13 cellular contexts compared by ENCODE assay signal in the genomic region with DNA sequence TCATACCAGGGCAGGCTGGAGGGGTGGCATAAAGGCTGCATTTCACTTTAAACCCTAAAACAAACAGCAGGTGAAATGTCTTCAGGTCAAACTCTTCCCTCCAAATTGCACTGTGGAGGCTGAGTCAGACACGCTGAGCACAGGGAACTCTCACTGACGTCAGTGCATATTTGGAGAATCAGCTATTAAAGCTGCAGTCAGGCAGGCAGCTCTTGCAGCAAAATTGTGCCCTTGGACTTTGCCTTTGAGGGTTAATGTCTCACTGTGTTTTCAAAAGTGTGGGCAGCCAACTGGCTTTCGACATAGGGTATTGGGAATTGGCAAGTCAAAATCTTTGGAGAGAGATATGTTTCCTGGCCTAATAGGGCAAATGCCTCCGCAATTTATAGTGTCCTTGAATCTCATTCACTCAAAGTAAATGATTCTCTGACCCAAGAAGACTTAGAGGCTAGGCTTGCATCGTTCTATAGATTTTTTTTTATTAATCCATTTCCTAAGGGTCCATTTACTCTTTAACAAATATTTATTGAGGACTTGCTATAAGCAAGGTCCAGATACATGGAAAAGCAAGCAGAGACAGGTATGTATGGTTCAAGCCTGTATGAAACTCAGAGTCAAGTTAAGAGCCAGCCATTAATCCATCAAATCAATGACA. TPM values are rescaled to one million over a fixed set of nuclear protein-coding genes. Genes with fewer than 3 reads are reported as not detected.
A peak's percentile ranks its signal among the peaks of the same experiment; 100 is the strongest.
DNase-seq lines count a peak whose midpoint lies in the region; FAIRE-seq and TF ChIP-seq lines count a peak whose summit lies in the region.
"Had no signal": no experiment of that assay in that cellular context is flagged by ENCODE, and none has a peak within 500 bp of the region (broad histone marks: within the 10 kb centered on the region; RNA-seq: fewer than 3 reads in every experiment).

No MANE protein-coding gene starts in this region.

- H3K36me3 ChIP-seq in sigmoid colon: no peaks in the 10 kb centered on the region
- H3K36me3 ChIP-seq: tibial artery had no signal

- no peaks in the 10 kb centered on the region for H3K27me3 ChIP-seq in sigmoid colon
- H3K27me3 ChIP-seq: tibial artery had no signal

- no peak for FAIRE-seq in frontal cortex (lab: Jason Lieb, UNC)

- no peak for TF ChIP-seq CTCF in NB4 (IDR thresholded peaks at IDR 0.05; ENCODE audit: low read depth, low read length)
- no peak for TF ChIP-seq CTCF in epithelial cell of esophagus (IDR thresholded peaks at IDR 0.05; ENCODE audit: insufficient read depth, low read depth, low read length, missing control alignments)
- no peak for TF ChIP-seq CTCF in sigmoid colon (IDR thresholded peaks at IDR 0.05)

- 27 to 53% methylated on average over 5 of the region's 5 CpGs for WGBS in sigmoid colon, 2 donors

- DNase-seq in DMS53 treated with DMSO at 0.1 percent for 48 hours (lab: John Stamatoyannopoulos, UW; ENCODE audit: unreplicated experiment): peak; percentile 76
- DNase-seq in NB4 (ENCODE audit: low read depth): peak; percentile 32
- DNase-seq in epithelial cell of esophagus (ENCODE audit: low read depth): peak; percentile 71
- DNase-seq in myocyte (ENCODE audit: low read depth): peak; percentile 48
- DNase-seq in sigmoid colon: no peak
- DNase-seq in frontal cortex (ENCODE audit: low spot score in 2 of 2): no peak
- DNase-seq in NCI-H2029 (lab: John Stamatoyannopoulos, UW): no peak
- no peak for DNase-seq in activated CD4-positive, alpha-beta T cell treated with anti-CD3 and anti-CD28 coated beads for 48 hours
- DNase-seq: activated effector memory CD4-positive, alpha-beta T cell treated with anti-CD3 and anti-CD28 coated beads, Interleukin-2, amount 50 U/mL, for 16 hours; GF-D8; hippocampal formation had no signal

- intact Hi-C loops in sigmoid colon (cut with DNase I): no loop called here

- H3K27ac ChIP-seq in sigmoid colon: no peak overlapping the region
- H3K27ac ChIP-seq: skin epidermis had no signal

- TF ChIP-seq EP300 in sigmoid colon (IDR thresholded peaks at IDR 0.05): no peak

- H3K9me3 ChIP-seq in sigmoid colon: no peaks in the 10 kb centered on the region
- H3K9me3 ChIP-seq: tibial artery had no signal

- peaks cover 0 to 20% (median 20%) of the 10 kb centered on the region in 4 donors for H3K4me1 ChIP-seq in sigmoid colon

- no peak for TF ChIP-seq POLR2A in NB4 (IDR thresholded peaks at IDR 0.05; ENCODE audit: extremely low read depth, insufficient read length)
- TF ChIP-seq POLR2A in sigmoid colon (IDR thresholded peaks at IDR 0.05): no peak

- no peak overlapping the region for H3K4me3 ChIP-seq in NB4 (ENCODE audit: low read depth, low read length)
- H3K4me3 ChIP-seq in epithelial cell of esophagus (ENCODE audit: low read length): no peak overlapping the region
- no peak overlapping the region for H3K4me3 ChIP-seq in sigmoid colon
- H3K4me3 ChIP-seq: skin epidermis, tibial artery had no signal

RNA-seq across cellular contexts. Expression of a gene that starts 27.7 kb away (rescaled TPM):
- total RNA-seq in myocyte (2.2 and 5.6 TPM in 2 replicates), sigmoid colon (1 to 10 TPM; 2.4 to 9.6 (median 6.1) TPM), frontal cortex (2.9 TPM)
- polyA plus RNA-seq in myocyte (2012): 24.2 TPM
- 100 to 1,000 TPM in 1 of 3 donors, 10 to 100 TPM in 2; 47.0 to 112 (median 94.8) TPM for polyA plus RNA-seq in sigmoid colon

Comparison
In these comparisons a context has a peak if more than half of its experiments do, and no peak if none do; other contexts are left out.
1. DNase-seq: peak in DMS53 treated with DMSO at 0.1 percent for 48 hours (single experiment), NB4 (single experiment), epithelial cell of esophagus (single experiment) and myocyte (single experiment); none in sigmoid colon (single experiment), frontal cortex (0 of 2), NCI-H2029 (single experiment) and activated CD4-positive, alpha-beta T cell treated with anti-CD3 and anti-CD28 coated beads for 48 hours (single experiment).